In the genomic region with DNA sequence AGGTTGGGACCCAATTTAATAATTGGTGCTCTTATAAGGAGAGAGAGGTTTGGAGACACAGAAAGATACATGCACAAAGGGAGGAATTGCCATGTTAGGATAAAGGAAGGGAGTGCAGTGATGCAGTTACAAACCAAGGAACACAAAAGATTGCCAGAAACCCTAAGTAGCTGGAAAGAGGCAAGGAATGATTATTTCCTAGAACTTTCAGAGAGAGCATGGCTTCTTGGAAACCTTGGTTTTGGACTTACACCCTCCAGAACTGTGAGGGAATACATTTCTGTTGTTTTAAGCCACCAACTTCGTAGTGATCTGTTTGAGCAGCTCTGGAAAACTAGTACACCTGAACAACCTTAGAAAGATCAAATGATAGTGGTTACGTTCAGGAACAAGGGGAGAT, we compare ENCODE assay signal across 18 cellular contexts. TPM values are rescaled to one million over a fixed set of nuclear protein-coding genes. Genes with fewer than 3 reads are reported as not detected.
A peak's percentile ranks its signal among the peaks of the same experiment; 100 is the strongest.
DNase-seq lines count a peak whose midpoint lies in the region; ATAC-seq and TF ChIP-seq lines count a peak whose summit lies in the region.
"Had no signal": no experiment of that assay in that cellular context is flagged by ENCODE, and none has a peak within 500 bp of the region (broad histone marks: within the 10 kb centered on the region; RNA-seq: fewer than 3 reads in every experiment).

No MANE protein-coding gene starts in this region.

- no peaks in the 10 kb centered on the region for H3K4me1 ChIP-seq in right atrium auricular region
- H3K4me1 ChIP-seq: BLaER1 treated with 17β-estradiol and CSF1 and Interleukin-3, amounts not matched to agents 10 nM and 100 nM had no signal

- DNase-seq in Right ventricle myocardium superior (no peak), right atrium auricular region (ENCODE audit: low spot score) (no peak), left cardiac atrium (no peak), sciatic nerve (ENCODE audit: low spot score) (no peak), substantia nigra (lab: John Stamatoyannopoulos, UW) (no peak), GM03348 (ENCODE audit: low spot score) (no peak)
- DNase-seq: 8988T; Calu3; CD8-positive, alpha-beta T cell; DMS79 treated with DMSO at 0.1 percent for 48 hours; GF-D8; H9; IMR-90 had no signal

- no peaks in the 10 kb centered on the region for H3K9me3 ChIP-seq in right atrium auricular region

- no peak for TF ChIP-seq CTCF in right atrium auricular region (IDR thresholded peaks at IDR 0.05)

- no peak overlapping the region for H3K4me3 ChIP-seq in right atrium auricular region
- H3K4me3 ChIP-seq: BLaER1 treated with 17β-estradiol and CSF1 and Interleukin-3, amounts not matched to agents 10 nM and 100 nM; GM12878; K562 had no signal

- ATAC-seq in Right ventricle myocardium superior (ENCODE audit: poor library complexity) = peak; percentile 43
- peak; percentile 12 to 19 for ATAC-seq in left cardiac atrium
- ATAC-seq in sciatic nerve = peak; percentile 63
- no peak for ATAC-seq in HG03139 (IDR thresholded peaks at IDR 0.05; ENCODE audit: unreplicated experiment)
- ATAC-seq: CD8-positive, alpha-beta T cell; GM12878; K562 had no signal

- intact Hi-C loops in Right ventricle myocardium superior (cut with DNase I) = no loop called here
- intact Hi-C loops in left cardiac atrium (cut with DNase I) = no loop called here
- intact Hi-C loops in sciatic nerve (cut with DNase I) = no loop called here

- H3K36me3 ChIP-seq in right atrium auricular region = no peaks in the 10 kb centered on the region
- H3K36me3 ChIP-seq: BLaER1 treated with 17β-estradiol and CSF1 and Interleukin-3, amounts not matched to agents 10 nM and 100 nM had no signal

- H3K27ac ChIP-seq in right atrium auricular region (peak overlapping the region in 1 of 2 donors; percentile 54), substantia nigra (ENCODE audit: low read depth, low read length, poor library complexity, severe bottlenecking) (no peak overlapping the region)
- H3K27ac ChIP-seq: BLaER1 treated with 17β-estradiol and CSF1 and Interleukin-3, amounts not matched to agents 10 nM and 100 nM; HL-60 had no signal

- H3K27me3 ChIP-seq in right atrium auricular region = no peaks in the 10 kb centered on the region
- H3K27me3 ChIP-seq: BLaER1 treated with 17β-estradiol and CSF1 and Interleukin-3, amounts not matched to agents 10 nM and 100 nM had no signal

RNA-seq across cellular contexts. Expression of a gene that starts 25.0 kb away (rescaled TPM):
- total RNA-seq in Right ventricle myocardium superior = 1.7 TPM
- 1 to 10 TPM; 3.7 to 5.9 TPM for total RNA-seq in right atrium auricular region
- 1 to 10 TPM; 2.2 to 4.1 TPM for total RNA-seq in left cardiac atrium
- 7.8 TPM for total RNA-seq in sciatic nerve
- total RNA-seq: K562 had no signal
